ENCODE assay signal across 30 cellular contexts in the genomic region with DNA sequence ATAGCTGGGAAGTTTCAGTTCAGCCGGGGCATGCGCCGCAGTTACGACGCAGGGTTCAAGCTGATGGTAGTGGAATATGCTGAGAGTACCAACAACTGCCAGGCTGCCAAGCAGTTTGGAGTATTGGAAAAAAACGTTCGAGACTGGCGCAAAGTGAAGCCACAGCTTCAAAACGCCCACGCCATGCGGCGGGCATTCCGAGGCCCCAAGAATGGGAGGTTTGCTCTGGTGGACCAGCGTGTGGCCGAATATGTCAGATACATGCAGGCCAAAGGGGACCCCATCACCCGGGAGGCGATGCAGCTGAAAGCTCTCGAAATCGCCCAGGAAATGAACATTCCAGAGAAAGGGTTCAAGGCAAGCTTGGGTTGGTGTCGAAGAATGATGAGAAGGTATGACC.
"Had no signal": no experiment of that assay in that cellular context is flagged by ENCODE, and none has a peak within 500 bp of the region (broad histone marks: within the 10 kb centered on the region; RNA-seq: fewer than 3 reads in every experiment).

No MANE protein-coding gene starts in this region.

- DNase-seq: hypothalamus; immature natural killer cell; kidney; left colon; left lung; lower lobe of right lung; mammary epithelial cell; mesenchymal stem cell; naive thymus-derived CD8-positive, alpha-beta T cell; nucleus accumbens; pancreas; retina; stimulated activated CD4-positive, alpha-beta T cell treated with anti-CD3 and anti-CD28 coated beads, Interleukin-12 subunit alpha, Interleukin-12 subunit beta, amount 100 ng/mL, for 4 hours; stimulated activated CD4-positive, alpha-beta T cell treated with anti-CD3 and anti-CD28 coated beads, Interleukin-15, amount 100 ng/mL, for 24 hours; stimulated activated CD4-positive, alpha-beta T cell treated with anti-CD3 and anti-CD28 coated beads, Interleukin-2, amount 100 ng/mL, for 24 hours; stimulated activated CD4-positive, alpha-beta T cell treated with anti-CD3 and anti-CD28 coated beads, Interleukin-4, amount 100 ng/mL, for 1 hour; stimulated activated naive CD4-positive, alpha-beta T cell; stomach; testis; thyroid gland; transverse colon had no signal

- ATAC-seq: left colon; left lung; lower lobe of right lung; naive thymus-derived CD8-positive, alpha-beta T cell; pancreas; right cardiac atrium; sciatic nerve had no signal

- H3K27ac Mint-ChIP-seq: immature natural killer cell, nephron had no signal

- H3K4me3 Mint-ChIP-seq: immature natural killer cell; naive thymus-derived CD8-positive, alpha-beta T cell; nephron; neural crest cell had no signal

- H3K9me3 ChIP-seq: left lung, lower lobe of right lung, pancreas, prostate gland, stomach, testis, thyroid gland, transverse colon, upper lobe of left lung, vagina had no signal

- H3K4me3 ChIP-seq: left lung, lower lobe of right lung, pancreas, prostate gland, skin epidermis, stomach, testis, thyroid gland, transverse colon, upper lobe of left lung, vagina had no signal

- H3K27ac ChIP-seq: left lung, lower lobe of right lung, pancreas, prostate gland, skin epidermis, stomach, testis, thyroid gland, transverse colon, upper lobe of left lung, vagina had no signal

- H3K4me1 ChIP-seq: thyroid gland had no signal

- H3K9me3 Mint-ChIP-seq: immature natural killer cell; naive thymus-derived CD8-positive, alpha-beta T cell; nephron; neural crest cell had no signal

- FAIRE-seq: islet of Langerhans, kidney, pancreas had no signal

- H3K27me3 Mint-ChIP-seq: naive thymus-derived CD8-positive, alpha-beta T cell had no signal

- H3K27me3 ChIP-seq: left lung, pancreas, stomach, testis, thyroid gland, transverse colon, upper lobe of left lung, vagina had no signal
